In the genomic region with DNA sequence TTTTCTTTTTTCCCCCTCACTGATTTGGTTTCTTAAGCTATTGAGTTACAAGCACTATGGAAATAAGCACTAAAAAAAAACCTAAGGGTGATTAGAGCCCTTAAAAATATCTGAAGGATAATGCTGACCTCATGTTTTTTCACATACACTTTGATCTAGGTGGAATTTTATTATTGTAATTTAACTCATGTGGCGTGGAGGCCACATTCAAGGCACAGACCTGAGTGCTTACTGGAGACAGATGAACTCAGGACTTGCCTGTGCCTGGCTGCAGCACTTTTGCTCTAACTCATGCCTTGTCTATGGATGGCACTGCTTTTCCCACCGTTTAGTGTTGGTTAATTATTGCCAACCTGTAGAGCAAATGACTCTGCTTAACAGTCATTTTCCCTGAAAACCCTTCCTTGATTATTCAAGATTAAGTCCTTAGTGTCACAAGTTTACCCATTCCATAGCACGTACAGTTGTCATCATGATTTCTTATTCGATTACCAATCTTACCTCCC, we compare ENCODE assay signal across 2 cellular contexts.
A peak's percentile ranks its signal among the peaks of the same experiment; 100 is the strongest.
TF ChIP-seq lines count a peak whose summit lies in the region.

No MANE protein-coding gene starts in this region.

TF ChIP-seq in H1, 55 proteins besides CTCF, POLR2A, EP300 and RAD21 (continued from another document):
- TF ChIP-seq HDAC2 (IDR thresholded peaks at IDR 0.05; ENCODE audit: borderline replicate concordance in 1 of 2, low read depth in 2 of 2, low read length in 2 of 2): no peak

TF ChIP-seq in liver, 16 proteins besides CTCF, POLR2A, EP300 and RAD21 (continued from another document):
- TF ChIP-seq FOXA2 (IDR thresholded peaks at IDR 0.05) (no peak), NR2F2 (IDR thresholded peaks at IDR 0.05) (no peak), TAF1 (conservative IDR thresholded peaks at IDR 0.05) (peak; percentile 83), SP1 (IDR thresholded peaks at IDR 0.05) (peak; percentile 41), HNF4G (IDR thresholded peaks at IDR 0.05) (no peak), GABPA (IDR thresholded peaks at IDR 0.05 in 1 of 2, conservative IDR thresholded peaks at IDR 0.05 in 1 of 2) (no peak), HNF4A (conservative IDR thresholded peaks at IDR 0.05) (no peak), JUND (IDR thresholded peaks at IDR 0.05) (no peak), RXRA (IDR thresholded peaks at IDR 0.05) (no peak), EGR1 (IDR thresholded peaks at IDR 0.05; ENCODE audit: low read depth in 2 of 2) (no peak)
- TF ChIP-seq, protein P1, sequence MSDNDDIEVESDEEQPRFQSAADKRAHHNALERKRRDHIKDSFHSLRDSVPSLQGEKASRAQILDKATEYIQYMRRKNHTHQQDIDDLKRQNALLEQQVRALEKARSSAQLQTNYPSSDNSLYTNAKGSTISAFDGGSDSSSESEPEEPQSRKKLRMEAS (IDR thresholded peaks at IDR 0.05): peak; percentile 25
- TF ChIP-seq, protein P2, sequence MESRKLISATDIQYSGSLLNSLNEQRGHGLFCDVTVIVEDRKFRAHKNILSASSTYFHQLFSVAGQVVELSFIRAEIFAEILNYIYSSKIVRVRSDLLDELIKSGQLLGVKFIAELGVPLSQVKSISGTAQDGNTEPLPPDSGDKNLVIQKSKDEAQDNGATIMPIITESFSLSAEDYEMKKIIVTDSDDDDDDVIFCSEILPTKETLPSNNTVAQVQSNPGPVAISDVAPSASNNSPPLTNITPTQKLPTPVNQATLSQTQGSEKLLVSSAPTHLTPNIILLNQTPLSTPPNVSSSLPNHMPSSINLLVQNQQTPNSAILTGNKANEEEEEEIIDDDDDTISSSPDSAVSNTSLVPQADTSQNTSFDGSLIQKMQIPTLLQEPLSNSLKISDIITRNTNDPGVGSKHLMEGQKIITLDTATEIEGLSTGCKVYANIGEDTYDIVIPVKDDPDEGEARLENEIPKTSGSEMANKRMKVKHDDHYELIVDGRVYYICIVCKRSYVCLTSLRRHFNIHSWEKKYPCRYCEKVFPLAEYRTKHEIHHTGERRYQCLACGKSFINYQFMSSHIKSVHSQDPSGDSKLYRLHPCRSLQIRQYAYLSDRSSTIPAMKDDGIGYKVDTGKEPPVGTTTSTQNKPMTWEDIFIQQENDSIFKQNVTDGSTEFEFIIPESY (IDR thresholded peaks at IDR 0.05): no peak
- TF ChIP-seq, protein P3, sequence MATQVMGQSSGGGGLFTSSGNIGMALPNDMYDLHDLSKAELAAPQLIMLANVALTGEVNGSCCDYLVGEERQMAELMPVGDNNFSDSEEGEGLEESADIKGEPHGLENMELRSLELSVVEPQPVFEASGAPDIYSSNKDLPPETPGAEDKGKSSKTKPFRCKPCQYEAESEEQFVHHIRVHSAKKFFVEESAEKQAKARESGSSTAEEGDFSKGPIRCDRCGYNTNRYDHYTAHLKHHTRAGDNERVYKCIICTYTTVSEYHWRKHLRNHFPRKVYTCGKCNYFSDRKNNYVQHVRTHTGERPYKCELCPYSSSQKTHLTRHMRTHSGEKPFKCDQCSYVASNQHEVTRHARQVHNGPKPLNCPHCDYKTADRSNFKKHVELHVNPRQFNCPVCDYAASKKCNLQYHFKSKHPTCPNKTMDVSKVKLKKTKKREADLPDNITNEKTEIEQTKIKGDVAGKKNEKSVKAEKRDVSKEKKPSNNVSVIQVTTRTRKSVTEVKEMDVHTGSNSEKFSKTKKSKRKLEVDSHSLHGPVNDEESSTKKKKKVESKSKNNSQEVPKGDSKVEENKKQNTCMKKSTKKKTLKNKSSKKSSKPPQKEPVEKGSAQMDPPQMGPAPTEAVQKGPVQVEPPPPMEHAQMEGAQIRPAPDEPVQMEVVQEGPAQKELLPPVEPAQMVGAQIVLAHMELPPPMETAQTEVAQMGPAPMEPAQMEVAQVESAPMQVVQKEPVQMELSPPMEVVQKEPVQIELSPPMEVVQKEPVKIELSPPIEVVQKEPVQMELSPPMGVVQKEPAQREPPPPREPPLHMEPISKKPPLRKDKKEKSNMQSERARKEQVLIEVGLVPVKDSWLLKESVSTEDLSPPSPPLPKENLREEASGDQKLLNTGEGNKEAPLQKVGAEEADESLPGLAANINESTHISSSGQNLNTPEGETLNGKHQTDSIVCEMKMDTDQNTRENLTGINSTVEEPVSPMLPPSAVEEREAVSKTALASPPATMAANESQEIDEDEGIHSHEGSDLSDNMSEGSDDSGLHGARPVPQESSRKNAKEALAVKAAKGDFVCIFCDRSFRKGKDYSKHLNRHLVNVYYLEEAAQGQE (IDR thresholded peaks at IDR 0.05): no peak
- TF ChIP-seq, protein P4, sequence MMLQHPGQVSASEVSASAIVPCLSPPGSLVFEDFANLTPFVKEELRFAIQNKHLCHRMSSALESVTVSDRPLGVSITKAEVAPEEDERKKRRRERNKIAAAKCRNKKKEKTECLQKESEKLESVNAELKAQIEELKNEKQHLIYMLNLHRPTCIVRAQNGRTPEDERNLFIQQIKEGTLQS (IDR thresholded peaks at IDR 0.05): no peak
